In genomic region chr17:46063239-46063638, GRCh38 we compare ENCODE assay signal across 10 cellular contexts.
DNase-seq lines count a peak whose midpoint lies in the region; ATAC-seq and TF ChIP-seq lines count a peak whose summit lies in the region.
"Had no signal": no experiment of that assay in that cellular context is flagged by ENCODE, and none has a peak within 500 bp of the region (broad histone marks: within the 10 kb centered on the region; RNA-seq: fewer than 3 reads in every experiment).

No MANE protein-coding gene starts in this region.

- POLR2A ChIA-PET in CD8-positive, alpha-beta memory T cell (lab: Charles Lee), result no interaction called here
- POLR2A ChIA-PET in PC-9 (lab: Charles Lee; ENCODE audit: unreplicated experiment), result no interaction called here

- CTCF ChIA-PET in CD8-positive, alpha-beta memory T cell (lab: Charles Lee), result no interaction called here
- CTCF ChIA-PET in PC-9 (lab: Charles Lee), result interaction anchor here (0.6 kb wide), 1 partner anchor 112 kb away, joined by 6 read pairs; no protein-coding TSS in a partner anchor

- TF ChIP-seq CTCF in smooth muscle cell (IDR thresholded peaks at IDR 0.05; ENCODE audit: borderline replicate concordance, insufficient read depth, poor library complexity, severe bottlenecking), result no peak
- TF ChIP-seq CTCF in PC-9 (conservative IDR thresholded peaks at IDR 0.05), result no peak

- H3K9me3 ChIP-seq in smooth muscle cell (replicated peaks; ENCODE audit: low read depth), result no peaks in the 10 kb centered on the region
- H3K9me3 ChIP-seq in CD8-positive, alpha-beta memory T cell (ENCODE audit: low read length), result no peaks in the 10 kb centered on the region
- no peaks in the 10 kb centered on the region for H3K9me3 ChIP-seq in PC-9 (ENCODE audit: insufficient read depth, low read depth)
- H3K9me3 ChIP-seq: prostate gland had no signal

- H2AFZ ChIP-seq in smooth muscle cell (ENCODE audit: low read depth) (no peak overlapping the region), PC-9 (no peak overlapping the region)

- H3K36me3 Mint-ChIP-seq in CD8-positive, alpha-beta memory T cell, result peaks cover 0 to 82% (median 12%) of the 10 kb centered on the region in 3 donors

- peak overlapping the region in 2 of 8 donors; percentile 23 to 51 for H3K27ac Mint-ChIP-seq in CD8-positive, alpha-beta memory T cell

- H3K27me3 Mint-ChIP-seq in CD8-positive, alpha-beta memory T cell, result no peaks in the 10 kb centered on the region

- peak overlapping the region; percentile 21 for H3K9ac ChIP-seq in smooth muscle cell (ENCODE audit: low read depth)
- H3K9ac ChIP-seq: KMS-11 had no signal

- H3K4me1 ChIP-seq in smooth muscle cell (ENCODE audit: low read depth) (no peaks in the 10 kb centered on the region), PC-9 (replicated peaks; ENCODE audit: insufficient read depth) (no peaks in the 10 kb centered on the region)
- no peaks in the 10 kb centered on the region for H3K4me1 ChIP-seq in CD8-positive, alpha-beta memory T cell (ENCODE audit: insufficient read depth, low read length)
- H3K4me1 ChIP-seq: prostate gland had no signal

- ATAC-seq in HG02759 (IDR thresholded peaks at IDR 0.05; ENCODE audit: unreplicated experiment), result no peak

- peak overlapping the region; percentile 83 for H3K27ac ChIP-seq in smooth muscle cell (ENCODE audit: low read depth)
- no peak overlapping the region for H3K27ac ChIP-seq in CD8-positive, alpha-beta memory T cell (ENCODE audit: low read depth, low read length)
- no peak overlapping the region for H3K27ac ChIP-seq in PC-9
- H3K27ac ChIP-seq: KMS-11, prostate gland had no signal

- H3K79me2 ChIP-seq in smooth muscle cell (ENCODE audit: low read depth), result peaks cover 36% of the 10 kb centered on the region
- 0 out of 2 replicates have a peak, but pooled peaks cover 4% of the 10 kb centered on the region for H3K79me2 ChIP-seq in PC-9 (ENCODE audit: low read depth)

- H3K9me2 ChIP-seq in PC-9 (ENCODE audit: insufficient read depth), result no peaks in the 10 kb centered on the region

- no peaks in the 10 kb centered on the region for H3F3A ChIP-seq in smooth muscle cell (ENCODE audit: low read depth)
- peaks cover 39% of the 10 kb centered on the region; the same call in 1 of the 2 replicates for H3F3A ChIP-seq in PC-9 (ENCODE audit: insufficient read depth, low read depth)

- H3K4me3 Mint-ChIP-seq in CD8-positive, alpha-beta memory T cell, result no peak overlapping the region

- H3K4me3 ChIP-seq in smooth muscle cell (no peak overlapping the region), PC-9 (no peak overlapping the region)
- H3K4me3 ChIP-seq in CD8-positive, alpha-beta memory T cell (ENCODE audit: low read length), result no peak overlapping the region
- H3K4me3 ChIP-seq: prostate gland had no signal

- H3K4me1 Mint-ChIP-seq in CD8-positive, alpha-beta memory T cell, result peaks cover 17 to 48% (median 37%) of the 10 kb centered on the region in 3 donors

- 36% methylated on average over 2 of the region's 2 CpGs for WGBS in smooth muscle cell (ENCODE audit: low lambda C conversion rate)

- no peaks in the 10 kb centered on the region for H3K9me3 Mint-ChIP-seq in CD8-positive, alpha-beta memory T cell

- H3K4me2 ChIP-seq in smooth muscle cell (no peak overlapping the region), PC-9 (no peak overlapping the region)
- H3K4me2 ChIP-seq: KMS-11 had no signal

- no TSS peak for BruUV-seq in PC-9 (replicated peaks; lab: Mats Ljungman, UMichigan)

- DNase-seq in HCEC 1CT (peak; percentile 80), SW480 (ENCODE audit: low spot score) (peak; percentile 37), foreskin melanocyte (peak; percentile 57), smooth muscle cell (lab: John Stamatoyannopoulos, UW; ENCODE audit: unreplicated experiment) (no peak), PC-9 (no peak)
- DNase-seq in CD8-positive, alpha-beta memory T cell, result no peak
- DNase-seq: NCI-H748 treated with DMSO at 0.1 percent for 48 hours had no signal

- H4K20me1 ChIP-seq in smooth muscle cell (ENCODE audit: low read depth) (peaks cover 66% of the 10 kb centered on the region), PC-9 (ENCODE audit: insufficient read depth) (peaks cover 12% of the 10 kb centered on the region)

- H3K27me3 ChIP-seq in smooth muscle cell (ENCODE audit: low read depth), result no peaks in the 10 kb centered on the region
- H3K27me3 ChIP-seq in CD8-positive, alpha-beta memory T cell (ENCODE audit: insufficient read depth, low read length, poor library complexity, severe bottlenecking), result no peaks in the 10 kb centered on the region
- H3K27me3 ChIP-seq in PC-9 (ENCODE audit: insufficient read depth, low read depth), result no peaks in the 10 kb centered on the region

- intact Hi-C loops in PC-9 (cut with micrococcal nuclease; ENCODE audit: unreplicated experiment), result loop anchor here (5.0 kb wide), 1 partner anchor 129 kb away; the partner anchor contains the start of gene KANSL1

- H3K36me3 ChIP-seq in smooth muscle cell (ENCODE audit: low read depth), result peaks cover 7% of the 10 kb centered on the region
- H3K36me3 ChIP-seq in CD8-positive, alpha-beta memory T cell (ENCODE audit: insufficient read depth, low read length), result peaks cover 35% of the 10 kb centered on the region
- peaks cover 46% of the 10 kb centered on the region for H3K36me3 ChIP-seq in PC-9 (ENCODE audit: low read depth)

Comparison
In these comparisons a context has a peak if more than half of its experiments do, and no peak if none do; other contexts are left out.
1. DNase-seq: peak in HCEC 1CT (single experiment), SW480 (single experiment) and foreskin melanocyte (single experiment); none in smooth muscle cell (single experiment), CD8-positive, alpha-beta memory T cell (0 of 5) and PC-9 (0 of 2).